In genomic region chr3:128863560-128863959, GRCh38 we compare ENCODE assay signal across 12 cellular contexts. TPM values are rescaled to one million over a fixed set of nuclear protein-coding genes. Genes with fewer than 3 reads are reported as not detected.
DNase-seq lines count a peak whose midpoint lies in the region; ATAC-seq, FAIRE-seq and TF ChIP-seq lines count a peak whose summit lies in the region.
"Had no signal": no experiment of that assay in that cellular context is flagged by ENCODE, and none has a peak within 500 bp of the region (broad histone marks: within the 10 kb centered on the region; RNA-seq: fewer than 3 reads in every experiment).

No MANE protein-coding gene starts in this region.

- no peak overlapping the region for H3K27ac ChIP-seq in CD8-positive, alpha-beta T cell (ENCODE audit: low read depth, low read length)
- H3K27ac ChIP-seq in keratinocyte (ENCODE audit: control insufficient read depth, insufficient read depth, low read length) = no peak overlapping the region
- H3K27ac ChIP-seq: adrenal gland, esophagus muscularis mucosa, parathyroid adenoma had no signal

- no peak overlapping the region for H3K4me3 ChIP-seq in CD8-positive, alpha-beta T cell (ENCODE audit: low read depth, low read length)
- H3K4me3 ChIP-seq in GM12875 (ENCODE audit: low read depth, low read length) = no peak overlapping the region
- H3K4me3 ChIP-seq in keratinocyte (ENCODE audit: control insufficient read depth in 2 of 3, extremely low read depth in 1 of 3, insufficient read depth in 2 of 3, low read depth in 1 of 3, low read length in 3 of 3) = no peak overlapping the region
- H3K4me3 ChIP-seq: adrenal gland, esophagus muscularis mucosa had no signal

- H3K27me3 Mint-ChIP-seq in CD8-positive, alpha-beta T cell (ENCODE audit: low read depth) = no peaks in the 10 kb centered on the region
- peaks cover 15% of the 10 kb centered on the region for H3K27me3 Mint-ChIP-seq in WTC11 (ENCODE audit: low read depth)

- FAIRE-seq in keratinocyte (lab: Jason Lieb, UNC) = no peak
- FAIRE-seq in urothelium cell line (lab: Jason Lieb, UNC) = no peak

- intact Hi-C loops in CD8-positive, alpha-beta T cell (cut with DNase I, micrococcal nuclease) = no loop called here

- no peak overlapping the region for H3K27ac Mint-ChIP-seq in CD8-positive, alpha-beta T cell
- H3K27ac Mint-ChIP-seq in WTC11 = no peak overlapping the region; the same call in 1 of the 2 replicates

- peaks cover 1% of the 10 kb centered on the region for H3K4me1 Mint-ChIP-seq in CD8-positive, alpha-beta T cell (ENCODE audit: low read depth)
- peaks cover 15% of the 10 kb centered on the region for H3K4me1 Mint-ChIP-seq in WTC11

- peaks cover 19% of the 10 kb centered on the region for H3K9me3 Mint-ChIP-seq in CD8-positive, alpha-beta T cell
- H3K9me3 Mint-ChIP-seq in WTC11 = peaks cover 38% of the 10 kb centered on the region

- peaks cover 18% of the 10 kb centered on the region for H3K9me3 ChIP-seq in CD8-positive, alpha-beta T cell (ENCODE audit: low read length)
- peaks cover 15% of the 10 kb centered on the region for H3K9me3 ChIP-seq in keratinocyte (ENCODE audit: control insufficient read depth, low read depth, low read length)

- H3K9me1 ChIP-seq in keratinocyte (ENCODE audit: control insufficient read depth, extremely low read depth, insufficient read depth, low read length) = no peaks in the 10 kb centered on the region

- no peaks in the 10 kb centered on the region for H3K4me1 ChIP-seq in CD8-positive, alpha-beta T cell (ENCODE audit: insufficient read depth, low read length)
- peaks cover 8% of the 10 kb centered on the region for H3K4me1 ChIP-seq in keratinocyte (ENCODE audit: control insufficient read depth, extremely low read depth, insufficient read depth, low read length)
- H3K4me1 ChIP-seq: adrenal gland, parathyroid adenoma had no signal

- H2AFZ ChIP-seq in keratinocyte (ENCODE audit: control insufficient read depth, low read length) = no peak overlapping the region
- H2AFZ ChIP-seq: parathyroid adenoma had no signal

- POLR2A ChIA-PET in CD8-positive, alpha-beta T cell (lab: Charles Lee) = no interaction called here
- POLR2A ChIA-PET in WTC11 (lab: Charles Lee) = no interaction called here

- ATAC-seq in CD8-positive, alpha-beta T cell = no peak
- no peak; the same call in 1 of the 2 replicates for ATAC-seq in WTC11

- H3K36me3 Mint-ChIP-seq in CD8-positive, alpha-beta T cell = peaks cover 20% of the 10 kb centered on the region
- H3K36me3 Mint-ChIP-seq in WTC11 = peaks cover 31% of the 10 kb centered on the region

- no peak for DNase-seq in CD8-positive, alpha-beta T cell
- DNase-seq in WTC11 (ENCODE audit: low spot score) (no peak), keratinocyte (ENCODE audit: low read depth, low spot score) (no peak), COLO829 (ENCODE audit: low spot score) (no peak), globus pallidus (ENCODE audit: low spot score) (no peak), urothelium cell line (ENCODE audit: low spot score) (no peak)
- DNase-seq: activated CD4-positive, alpha-beta T cell treated with anti-CD3 and anti-CD28 coated beads for 1 hour; adrenal gland; NCI-H1930 had no signal

- dilution Hi-C loops in keratinocyte (cut with MboI; ENCODE audit: extremely low pct_ligation_motif_present, low sequenced_read_pairs) = no loop called here

- no peaks in the 10 kb centered on the region for H3K27me3 ChIP-seq in CD8-positive, alpha-beta T cell (ENCODE audit: insufficient read depth, low read length)
- H3K27me3 ChIP-seq in keratinocyte (ENCODE audit: control insufficient read depth, extremely low read depth, insufficient read depth, low read length) = no peaks in the 10 kb centered on the region
- H3K27me3 ChIP-seq: adrenal gland, esophagus muscularis mucosa had no signal

- peak; percentile 19 for TF ChIP-seq CTCF in CD8-positive, alpha-beta T cell (IDR thresholded peaks at IDR 0.05)
- peak; percentile 40; the same call in 1 of the 2 replicates for TF ChIP-seq CTCF in GM12875 (IDR thresholded peaks at IDR 0.05; ENCODE audit: borderline replicate concordance, insufficient read depth, low read depth, low read length)
- peak; percentile 59 for TF ChIP-seq CTCF in WTC11 (IDR thresholded peaks at IDR 0.05)
- TF ChIP-seq CTCF in keratinocyte (optimal IDR thresholded peaks at IDR 0.05 in 1 of 3, IDR thresholded peaks at IDR 0.05 in 1 of 3, conservative IDR thresholded peaks at IDR 0.05 in 1 of 3; ENCODE audit: extremely low read depth in 1 of 3, insufficient read depth in 2 of 3, low read length in 3 of 3) = peak; percentile 33 to 51 (median 43)

- CTCF ChIA-PET in CD8-positive, alpha-beta T cell (lab: Charles Lee) = interaction anchor here (0.9 kb wide), 1 partner anchor 16 kb away, joined by 4 read pairs; the partner anchor contains the start of gene ACAD9
- CTCF ChIA-PET in WTC11 (lab: Charles Lee) = interaction anchor here (0.6 to 1.4 kb wide), 13 partner anchors 12 to 291 kb away, joined by 3 to 11 read pairs (median 4); partner anchors contain the start of gene ACAD9

- H3K9ac ChIP-seq in keratinocyte (ENCODE audit: control insufficient read depth, extremely low read depth, insufficient read depth, low read length) = no peak overlapping the region
- H3K9ac ChIP-seq: parathyroid adenoma had no signal

- H4K20me1 ChIP-seq in keratinocyte (ENCODE audit: control insufficient read depth, extremely low read depth, insufficient read depth, low read length) = peaks cover 2% of the 10 kb centered on the region

- H3K4me2 ChIP-seq in keratinocyte (ENCODE audit: control insufficient read depth, extremely low read depth, insufficient read depth, low read depth, low read length) = no peak overlapping the region

- no peak overlapping the region for H3K4me3 Mint-ChIP-seq in CD8-positive, alpha-beta T cell
- H3K4me3 Mint-ChIP-seq in WTC11 = no peak overlapping the region

- H3K36me3 ChIP-seq in CD8-positive, alpha-beta T cell (ENCODE audit: insufficient read depth, low read length) = no peaks in the 10 kb centered on the region
- H3K36me3 ChIP-seq in keratinocyte (ENCODE audit: control insufficient read depth in 2 of 2, extremely low read depth in 1 of 2, insufficient read depth in 2 of 2, low read length in 2 of 2) = no peaks in the 10 kb centered on the region
- H3K36me3 ChIP-seq: adrenal gland, esophagus muscularis mucosa had no signal

- no peaks in the 10 kb centered on the region for H3K79me2 ChIP-seq in keratinocyte (ENCODE audit: control insufficient read depth, insufficient read depth, low read length)
- H3K79me2 ChIP-seq: parathyroid adenoma had no signal

TF ChIP-seq in WTC11, 78 proteins besides CTCF, POLR2A, EP300 and RAD21 (continues in another document):
- no peak for TF ChIP-seq AFF4 (CRISPR knock-in tag; IDR thresholded peaks at IDR 0.05; ENCODE audit: borderline replicate concordance)
- TF ChIP-seq ZNF416 (CRISPR knock-in tag; IDR thresholded peaks at IDR 0.05) = no peak
- no peak for TF ChIP-seq SMAD3 (CRISPR knock-in tag; IDR thresholded peaks at IDR 0.05; ENCODE audit: borderline replicate concordance)
- TF ChIP-seq ZNF671 (CRISPR knock-in tag; IDR thresholded peaks at IDR 0.05) = no peak
- TF ChIP-seq SP1 (CRISPR knock-in tag; conservative IDR thresholded peaks at IDR 0.05) = no peak
- no peak for TF ChIP-seq ZSCAN18 (CRISPR knock-in tag; IDR thresholded peaks at IDR 0.05)
- TF ChIP-seq ZNF232 (CRISPR knock-in tag; IDR thresholded peaks at IDR 0.05) = no peak

RNA-seq across cellular contexts. Expression of gene ACAD9, which starts 15.9 kb away (rescaled TPM):
- total RNA-seq in CD8-positive, alpha-beta T cell = 10 to 100 TPM; 43.1 to 47.1 TPM
- total RNA-seq in WTC11 (2021) = 31.2 to 35.2 TPM (median 31.8 TPM) in 3 replicates
- polyA plus RNA-seq in keratinocyte = 33.7 to 40.5 TPM (median 36.6 TPM) in 3 replicates
- polyA plus RNA-seq in keratinocyte (2011; ENCODE audit: low read depth) = 11.3 TPM
- 25.6 and 34.1 TPM in 2 replicates for polyA plus RNA-seq in keratinocyte (2011; cell fraction: cytosol; rRNA removed)
- 54.9 and 63.9 TPM in 2 replicates for polyA plus RNA-seq in keratinocyte (2011; cell fraction: nucleus; rRNA removed)
- 22.0 and 30.9 TPM in 2 replicates for polyA plus RNA-seq in keratinocyte (2012; ENCODE audit: low replicate concordance)
- polyA minus RNA-seq in keratinocyte = 40.5 to 52.4 TPM (median 45.2 TPM) in 3 replicates
- 33.0 TPM for polyA minus RNA-seq in keratinocyte (2011; cell fraction: cytosol; rRNA and poly(A)+ RNA removed)
- 31.7 and 36.1 TPM in 2 replicates for polyA minus RNA-seq in keratinocyte (2011; cell fraction: nucleus; rRNA and poly(A)+ RNA removed)
